Comparison of ENCODE assay signal across 9 cellular contexts in the genomic region with DNA sequence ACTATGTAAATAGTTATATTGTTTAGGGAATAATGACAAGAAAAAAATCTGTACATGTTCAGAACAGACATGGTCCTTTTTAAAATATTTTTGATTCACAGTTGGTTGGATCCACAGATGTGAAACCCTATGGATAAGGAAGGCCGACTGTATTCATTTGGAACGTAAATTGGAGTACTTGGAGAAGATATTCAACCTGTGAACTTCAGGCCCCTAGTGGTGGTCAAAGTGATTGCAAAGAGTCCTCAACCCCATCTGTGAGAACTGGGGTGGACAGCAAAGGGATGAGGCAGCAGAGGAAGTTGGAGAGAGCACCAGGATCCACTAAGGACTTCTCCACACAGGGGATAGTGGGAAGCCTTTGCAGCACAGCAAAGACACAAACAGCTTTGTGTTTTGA. TPM values are rescaled to one million over a fixed set of nuclear protein-coding genes. Genes with fewer than 3 reads are reported as not detected.
DNase-seq lines count a peak whose midpoint lies in the region; ATAC-seq and TF ChIP-seq lines count a peak whose summit lies in the region.
"Had no signal": no experiment of that assay in that cellular context is flagged by ENCODE, and none has a peak within 500 bp of the region (broad histone marks: within the 10 kb centered on the region; RNA-seq: fewer than 3 reads in every experiment).

No MANE protein-coding gene starts in this region.

- no peak overlapping the region for H3K4me3 ChIP-seq in psoas muscle

- H3K36me3 Mint-ChIP-seq in effector memory CD8-positive, alpha-beta T cell (ENCODE audit: insufficient read depth) = peaks cover 3% of the 10 kb centered on the region

- intact Hi-C loops in psoas muscle (cut with DNase I) = loop anchor here in 1 of 2 donors (10.0 kb wide), 1 partner anchor 135 kb away; no protein-coding TSS in a partner anchor

- no peaks in the 10 kb centered on the region for H3K4me1 ChIP-seq in psoas muscle

- peak; percentile 25 for ATAC-seq in effector memory CD8-positive, alpha-beta T cell (replicated peaks)
- ATAC-seq in psoas muscle (no peak), HG02759 (IDR thresholded peaks at IDR 0.05; ENCODE audit: unreplicated experiment) (no peak)

- no peaks in the 10 kb centered on the region for H3K36me3 ChIP-seq in psoas muscle (ENCODE audit: insufficient read depth in 1 of 2, low read depth in 1 of 2)

- peak; percentile 50 for TF ChIP-seq CTCF in GM10266 (IDR thresholded peaks at IDR 0.05; ENCODE audit: control insufficient read depth, insufficient read depth, low read depth, missing control alignments)
- TF ChIP-seq CTCF in psoas muscle (IDR thresholded peaks at IDR 0.05) = peak; percentile 30

- H3K4me3 Mint-ChIP-seq in effector memory CD8-positive, alpha-beta T cell = no peak overlapping the region

- 38 to 51% (median 46%) methylated on average over 2 of the region's 2 CpGs for WGBS in psoas muscle, 3 donors

- H3K27ac Mint-ChIP-seq in effector memory CD8-positive, alpha-beta T cell = no peak overlapping the region

- peaks cover 8 to 27% of the 10 kb centered on the region in 2 donors for H3K27me3 Mint-ChIP-seq in effector memory CD8-positive, alpha-beta T cell

- DNase-seq in 8988T (peak; percentile 11), GM10266 (ENCODE audit: extremely low spot score) (no peak), NCI-H82 (lab: John Stamatoyannopoulos, UW) (peak; percentile 49), psoas muscle (no peak), NCI-H2081 (lab: John Stamatoyannopoulos, UW) (no peak)
- DNase-seq in effector memory CD8-positive, alpha-beta T cell = no peak
- no peak for DNase-seq in activated CD8-positive, alpha-beta memory T cell treated with anti-CD3 and anti-CD28 coated beads, Interleukin-2, amount 50 U/mL, for 48 hours

- H3K9me3 Mint-ChIP-seq in effector memory CD8-positive, alpha-beta T cell = no peaks in the 10 kb centered on the region

- H3K27ac ChIP-seq in psoas muscle = no peak overlapping the region

- H3K4me1 Mint-ChIP-seq in effector memory CD8-positive, alpha-beta T cell (ENCODE audit: low read depth in 2 of 2) = peaks cover 8 to 17% of the 10 kb centered on the region in 2 donors

- no peaks in the 10 kb centered on the region for H3K27me3 ChIP-seq in psoas muscle (ENCODE audit: insufficient read depth in 3 of 3, low read length in 2 of 3)

- no peaks in the 10 kb centered on the region for H3K9me3 ChIP-seq in psoas muscle

RNA-seq across cellular contexts. Expression of a gene that starts 6.2 kb away (rescaled TPM):
- total RNA-seq in psoas muscle = under 1 TPM in 2 of 4 donors, not detected in 2; 0.18 to 0.53 TPM
- under 1 TPM in 2 of 3 donors, not detected in 1; 0.09 to 0.13 TPM for polyA plus RNA-seq in psoas muscle
- total RNA-seq: temporal lobe had no signal

Comparison
In these comparisons a context has a peak if more than half of its experiments do, and no peak if none do; other contexts are left out.
1. DNase-seq: peak in 8988T (single experiment) and NCI-H82 (single experiment); none in GM10266 (single experiment), effector memory CD8-positive, alpha-beta T cell (0 of 3), psoas muscle (0 of 2), activated CD8-positive, alpha-beta memory T cell treated with anti-CD3 and anti-CD28 coated beads, Interleukin-2, amount 50 U/mL, for 48 hours (single experiment) and NCI-H2081 (0 of 2).